1 cellular context compared by ENCODE assay signal in the genomic region with DNA sequence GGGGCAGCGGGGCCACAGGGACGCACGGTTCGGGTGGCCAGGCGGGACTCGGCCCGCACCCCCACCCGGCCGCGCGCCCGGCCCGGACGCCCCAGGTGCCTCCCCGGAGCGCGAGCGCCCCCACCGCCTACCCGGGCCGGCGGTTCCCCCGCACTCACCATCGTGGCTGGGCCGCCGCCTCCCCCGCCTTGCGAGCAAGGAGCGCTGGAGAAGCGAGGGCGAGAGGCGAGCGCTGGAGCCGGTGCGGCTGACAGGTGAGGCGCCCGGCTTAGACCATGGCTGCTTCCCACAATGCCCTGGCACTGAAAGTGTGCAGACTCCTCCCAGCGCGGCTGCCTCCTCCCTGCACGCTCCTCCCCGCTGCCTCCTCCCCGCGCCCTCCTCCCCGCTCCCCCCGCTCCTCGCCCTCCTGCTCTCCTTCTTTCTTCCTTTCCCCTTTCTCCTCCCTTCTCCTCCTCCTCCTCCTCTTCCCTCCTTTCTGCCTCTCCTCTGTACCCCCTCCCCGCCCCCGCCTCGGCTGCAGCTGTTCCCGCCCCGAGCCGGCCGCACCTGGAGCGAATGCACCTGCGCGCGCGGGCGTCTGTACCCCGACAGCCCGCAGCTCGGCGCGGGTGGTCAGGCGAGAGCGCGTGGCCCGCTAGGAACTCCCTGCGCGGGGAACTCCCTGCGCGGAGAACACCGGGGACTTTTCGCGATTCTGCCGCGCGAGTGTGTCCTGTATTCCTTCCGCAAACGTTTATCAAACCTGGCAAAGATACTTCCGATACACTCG.
TF ChIP-seq lines count a peak whose summit lies in the region.

A gene (minus strand): TSS at position 293 of the 772 bp plus-strand sequence. CDS start 132 bp downstream, at position 161.

TF ChIP-seq in K562, 482 proteins besides CTCF, POLR2A, EP300 and RAD21 (continued from another document and continues in another):
- TF ChIP-seq ESRRA (IDR thresholded peaks at IDR 0.05; ENCODE audit: borderline replicate concordance, low read depth) (no peak), ZNF24 (IDR thresholded peaks at IDR 0.05) (no peak), KLF10 (CRISPR knock-in tag; IDR thresholded peaks at IDR 0.05) (no peak), FOXK2 (conservative IDR thresholded peaks at IDR 0.05 in 1 of 2, IDR thresholded peaks at IDR 0.05 in 1 of 2; ENCODE audit: low read depth in 2 of 2) (no peak), RBFOX2 (IDR thresholded peaks at IDR 0.05; ENCODE audit: low read depth, low read length) (peak; percentile 44; the same call in 1 of the 2 replicates), ZNF384 (IDR thresholded peaks at IDR 0.05; ENCODE audit: low read depth, low read length) (no peak), ZNF431 (CRISPR knock-in tag; IDR thresholded peaks at IDR 0.05) (no peak), ARHGAP35 (IDR thresholded peaks at IDR 0.05; ENCODE audit: partially characterized antibody) (no peak), NCOA6 (IDR thresholded peaks at IDR 0.05) (no peak), JUN (IDR thresholded peaks at IDR 0.05; ENCODE audit: borderline replicate concordance, low read depth, low read length) (no peak), JUN (CRISPR knock-in tag; IDR thresholded peaks at IDR 0.05; ENCODE audit: borderline replicate concordance) (no peak), TBL1XR1 (IDR thresholded peaks at IDR 0.05; ENCODE audit: low read length in 2 of 2) (no peak), PTBP1 (IDR thresholded peaks at IDR 0.05; ENCODE audit: low read depth, low read length) (no peak), ZNF197 (CRISPR knock-in tag; IDR thresholded peaks at IDR 0.05; ENCODE audit: low read depth) (no peak), KDM1A (IDR thresholded peaks at IDR 0.05) (no peak), CBFA2T2 (conservative IDR thresholded peaks at IDR 0.05) (no peak), STAG1 (CRISPR knock-in tag; IDR thresholded peaks at IDR 0.05; ENCODE audit: borderline replicate concordance) (no peak), SREBF2 (CRISPR knock-in tag; IDR thresholded peaks at IDR 0.05) (no peak), RB1 (IDR thresholded peaks at IDR 0.05; ENCODE audit: low read depth) (0 out of 2 replicates have a peak, but pooled peaks have one; percentile 9), SMC3 (conservative IDR thresholded peaks at IDR 0.05; ENCODE audit: insufficient read depth, low read depth, low read length) (no peak), ZNF212 (CRISPR knock-in tag; IDR thresholded peaks at IDR 0.05) (no peak), MCM7 (IDR thresholded peaks at IDR 0.05) (no peak), LARP7 (IDR thresholded peaks at IDR 0.05) (no peak), STAT5A (IDR thresholded peaks at IDR 0.05; ENCODE audit: borderline replicate concordance, low read length) (no peak), TOE1 (IDR thresholded peaks at IDR 0.05; ENCODE audit: borderline replicate concordance) (no peak), TOE1 (CRISPR knock-in tag; IDR thresholded peaks at IDR 0.05; ENCODE audit: borderline replicate concordance, low read depth) (no peak), PTTG1 (tag; IDR thresholded peaks at IDR 0.05; ENCODE audit: low read depth) (no peak), ZNF583 (CRISPR knock-in tag; IDR thresholded peaks at IDR 0.05) (no peak), HNRNPLL (IDR thresholded peaks at IDR 0.05; ENCODE audit: low read depth, low read length, poor library complexity, severe bottlenecking) (no peak), ZSCAN32 (CRISPR knock-in tag; IDR thresholded peaks at IDR 0.05) (no peak)
- TF ChIP-seq, protein P1, sequence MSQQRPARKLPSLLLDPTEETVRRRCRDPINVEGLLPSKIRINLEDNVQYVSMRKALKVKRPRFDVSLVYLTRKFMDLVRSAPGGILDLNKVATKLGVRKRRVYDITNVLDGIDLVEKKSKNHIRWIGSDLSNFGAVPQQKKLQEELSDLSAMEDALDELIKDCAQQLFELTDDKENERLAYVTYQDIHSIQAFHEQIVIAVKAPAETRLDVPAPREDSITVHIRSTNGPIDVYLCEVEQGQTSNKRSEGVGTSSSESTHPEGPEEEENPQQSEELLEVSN (IDR thresholded peaks at IDR 0.05; ENCODE audit: borderline replicate concordance in 1 of 2, extremely low read depth in 1 of 2, insufficient read depth in 1 of 2, insufficient read length in 1 of 2, low read depth in 1 of 2, low read length in 1 of 2, poor library complexity in 1 of 2, severe bottlenecking in 1 of 2), result peak in 1 of 2 experiments; percentile 34
- TF ChIP-seq, protein P2, sequence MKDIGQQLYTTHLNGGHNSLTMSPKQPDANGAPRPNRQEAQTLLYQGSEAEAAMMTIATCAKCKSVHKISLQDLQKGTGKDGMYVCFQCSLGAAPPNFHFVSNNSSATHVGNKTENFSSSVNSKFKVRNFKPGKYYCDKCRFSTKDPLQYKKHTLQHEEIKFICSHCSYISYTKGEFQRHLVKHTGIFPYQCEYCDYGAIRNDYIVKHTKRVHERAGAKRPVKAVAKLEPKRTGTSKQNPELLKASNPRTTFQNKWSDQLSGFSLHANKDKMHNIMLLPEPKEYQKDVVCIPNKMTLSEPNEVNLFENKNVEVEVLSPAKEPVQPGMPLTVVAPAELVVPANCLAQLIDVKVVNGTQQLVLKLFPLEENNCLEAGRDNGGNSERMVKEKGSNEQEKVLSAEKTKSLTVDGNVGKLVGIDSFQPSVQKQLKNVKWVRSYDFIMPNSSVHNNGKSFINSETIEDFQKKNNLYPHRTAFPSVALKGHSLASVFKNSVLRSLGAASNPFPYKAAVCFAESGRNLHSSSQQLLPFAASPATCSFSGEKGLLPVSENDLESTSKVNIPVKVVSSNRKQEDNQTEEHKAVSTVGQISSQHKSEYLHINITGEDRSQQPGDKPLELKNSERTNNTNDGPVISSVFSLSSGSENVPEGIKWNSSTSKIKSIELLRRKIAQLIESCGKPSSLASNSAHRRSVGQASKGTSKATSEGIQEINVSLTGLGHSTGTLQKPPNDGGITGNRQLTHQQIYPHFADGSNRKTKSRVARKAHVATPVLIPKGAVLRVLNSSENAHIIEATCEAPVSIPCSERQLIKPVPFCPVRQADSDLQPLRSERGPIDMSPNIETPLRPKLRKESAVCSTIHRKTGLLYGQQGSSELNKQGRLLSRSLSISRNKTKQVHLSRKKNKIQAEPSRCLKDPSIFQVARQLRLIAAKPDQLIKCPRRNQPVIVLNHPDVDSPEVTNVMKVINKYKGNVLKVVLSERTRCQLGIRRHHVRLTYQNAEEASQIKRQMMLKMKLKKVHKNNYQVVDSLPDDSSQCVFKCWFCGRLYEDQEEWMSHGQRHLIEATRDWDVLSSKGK (CRISPR knock-in tag; IDR thresholded peaks at IDR 0.05), result no peak
- TF ChIP-seq, protein P3, sequence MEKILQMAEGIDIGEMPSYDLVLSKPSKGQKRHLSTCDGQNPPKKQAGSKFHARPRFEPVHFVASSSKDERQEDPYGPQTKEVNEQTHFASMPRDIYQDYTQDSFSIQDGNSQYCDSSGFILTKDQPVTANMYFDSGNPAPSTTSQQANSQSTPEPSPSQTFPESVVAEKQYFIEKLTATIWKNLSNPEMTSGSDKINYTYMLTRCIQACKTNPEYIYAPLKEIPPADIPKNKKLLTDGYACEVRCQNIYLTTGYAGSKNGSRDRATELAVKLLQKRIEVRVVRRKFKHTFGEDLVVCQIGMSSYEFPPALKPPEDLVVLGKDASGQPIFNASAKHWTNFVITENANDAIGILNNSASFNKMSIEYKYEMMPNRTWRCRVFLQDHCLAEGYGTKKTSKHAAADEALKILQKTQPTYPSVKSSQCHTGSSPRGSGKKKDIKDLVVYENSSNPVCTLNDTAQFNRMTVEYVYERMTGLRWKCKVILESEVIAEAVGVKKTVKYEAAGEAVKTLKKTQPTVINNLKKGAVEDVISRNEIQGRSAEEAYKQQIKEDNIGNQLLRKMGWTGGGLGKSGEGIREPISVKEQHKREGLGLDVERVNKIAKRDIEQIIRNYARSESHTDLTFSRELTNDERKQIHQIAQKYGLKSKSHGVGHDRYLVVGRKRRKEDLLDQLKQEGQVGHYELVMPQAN (IDR thresholded peaks at IDR 0.05; ENCODE audit: borderline replicate concordance), result no peak
- TF ChIP-seq, protein P4, sequence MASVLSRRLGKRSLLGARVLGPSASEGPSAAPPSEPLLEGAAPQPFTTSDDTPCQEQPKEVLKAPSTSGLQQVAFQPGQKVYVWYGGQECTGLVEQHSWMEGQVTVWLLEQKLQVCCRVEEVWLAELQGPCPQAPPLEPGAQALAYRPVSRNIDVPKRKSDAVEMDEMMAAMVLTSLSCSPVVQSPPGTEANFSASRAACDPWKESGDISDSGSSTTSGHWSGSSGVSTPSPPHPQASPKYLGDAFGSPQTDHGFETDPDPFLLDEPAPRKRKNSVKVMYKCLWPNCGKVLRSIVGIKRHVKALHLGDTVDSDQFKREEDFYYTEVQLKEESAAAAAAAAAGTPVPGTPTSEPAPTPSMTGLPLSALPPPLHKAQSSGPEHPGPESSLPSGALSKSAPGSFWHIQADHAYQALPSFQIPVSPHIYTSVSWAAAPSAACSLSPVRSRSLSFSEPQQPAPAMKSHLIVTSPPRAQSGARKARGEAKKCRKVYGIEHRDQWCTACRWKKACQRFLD (CRISPR knock-in tag; IDR thresholded peaks at IDR 0.05), result no peak
- TF ChIP-seq, protein P5, sequence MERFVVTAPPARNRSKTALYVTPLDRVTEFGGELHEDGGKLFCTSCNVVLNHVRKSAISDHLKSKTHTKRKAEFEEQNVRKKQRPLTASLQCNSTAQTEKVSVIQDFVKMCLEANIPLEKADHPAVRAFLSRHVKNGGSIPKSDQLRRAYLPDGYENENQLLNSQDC (CRISPR knock-in tag; IDR thresholded peaks at IDR 0.05), result no peak
- TF ChIP-seq, protein P6, sequence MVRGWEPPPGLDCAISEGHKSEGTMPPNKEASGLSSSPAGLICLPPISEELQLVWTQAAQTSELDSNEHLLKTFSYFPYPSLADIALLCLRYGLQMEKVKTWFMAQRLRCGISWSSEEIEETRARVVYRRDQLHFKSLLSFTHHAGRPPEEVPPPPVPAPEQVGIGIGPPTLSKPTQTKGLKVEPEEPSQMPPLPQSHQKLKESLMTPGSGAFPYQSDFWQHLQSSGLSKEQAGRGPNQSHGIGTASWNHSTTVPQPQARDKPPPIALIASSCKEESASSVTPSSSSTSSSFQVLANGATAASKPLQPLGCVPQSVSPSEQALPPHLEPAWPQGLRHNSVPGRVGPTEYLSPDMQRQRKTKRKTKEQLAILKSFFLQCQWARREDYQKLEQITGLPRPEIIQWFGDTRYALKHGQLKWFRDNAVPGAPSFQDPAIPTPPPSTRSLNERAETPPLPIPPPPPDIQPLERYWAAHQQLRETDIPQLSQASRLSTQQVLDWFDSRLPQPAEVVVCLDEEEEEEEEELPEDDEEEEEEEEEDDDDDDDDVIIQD (CRISPR knock-in tag; IDR thresholded peaks at IDR 0.05), result no peak
- TF ChIP-seq, protein P7, sequence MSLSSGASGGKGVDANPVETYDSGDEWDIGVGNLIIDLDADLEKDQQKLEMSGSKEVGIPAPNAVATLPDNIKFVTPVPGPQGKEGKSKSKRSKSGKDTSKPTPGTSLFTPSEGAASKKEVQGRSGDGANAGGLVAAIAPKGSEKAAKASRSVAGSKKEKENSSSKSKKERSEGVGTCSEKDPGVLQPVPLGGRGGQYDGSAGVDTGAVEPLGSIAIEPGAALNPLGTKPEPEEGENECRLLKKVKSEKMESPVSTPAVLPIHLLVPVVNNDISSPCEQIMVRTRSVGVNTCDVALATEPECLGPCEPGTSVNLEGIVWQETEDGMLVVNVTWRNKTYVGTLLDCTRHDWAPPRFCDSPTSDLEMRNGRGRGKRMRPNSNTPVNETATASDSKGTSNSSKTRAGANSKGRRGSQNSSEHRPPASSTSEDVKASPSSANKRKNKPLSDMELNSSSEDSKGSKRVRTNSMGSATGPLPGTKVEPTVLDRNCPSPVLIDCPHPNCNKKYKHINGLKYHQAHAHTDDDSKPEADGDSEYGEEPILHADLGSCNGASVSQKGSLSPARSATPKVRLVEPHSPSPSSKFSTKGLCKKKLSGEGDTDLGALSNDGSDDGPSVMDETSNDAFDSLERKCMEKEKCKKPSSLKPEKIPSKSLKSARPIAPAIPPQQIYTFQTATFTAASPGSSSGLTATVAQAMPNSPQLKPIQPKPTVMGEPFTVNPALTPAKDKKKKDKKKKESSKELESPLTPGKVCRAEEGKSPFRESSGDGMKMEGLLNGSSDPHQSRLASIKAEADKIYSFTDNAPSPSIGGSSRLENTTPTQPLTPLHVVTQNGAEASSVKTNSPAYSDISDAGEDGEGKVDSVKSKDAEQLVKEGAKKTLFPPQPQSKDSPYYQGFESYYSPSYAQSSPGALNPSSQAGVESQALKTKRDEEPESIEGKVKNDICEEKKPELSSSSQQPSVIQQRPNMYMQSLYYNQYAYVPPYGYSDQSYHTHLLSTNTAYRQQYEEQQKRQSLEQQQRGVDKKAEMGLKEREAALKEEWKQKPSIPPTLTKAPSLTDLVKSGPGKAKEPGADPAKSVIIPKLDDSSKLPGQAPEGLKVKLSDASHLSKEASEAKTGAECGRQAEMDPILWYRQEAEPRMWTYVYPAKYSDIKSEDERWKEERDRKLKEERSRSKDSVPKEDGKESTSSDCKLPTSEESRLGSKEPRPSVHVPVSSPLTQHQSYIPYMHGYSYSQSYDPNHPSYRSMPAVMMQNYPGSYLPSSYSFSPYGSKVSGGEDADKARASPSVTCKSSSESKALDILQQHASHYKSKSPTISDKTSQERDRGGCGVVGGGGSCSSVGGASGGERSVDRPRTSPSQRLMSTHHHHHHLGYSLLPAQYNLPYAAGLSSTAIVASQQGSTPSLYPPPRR (CRISPR knock-in tag; IDR thresholded peaks at IDR 0.05; ENCODE audit: borderline replicate concordance), result no peak
- TF ChIP-seq, protein P8, sequence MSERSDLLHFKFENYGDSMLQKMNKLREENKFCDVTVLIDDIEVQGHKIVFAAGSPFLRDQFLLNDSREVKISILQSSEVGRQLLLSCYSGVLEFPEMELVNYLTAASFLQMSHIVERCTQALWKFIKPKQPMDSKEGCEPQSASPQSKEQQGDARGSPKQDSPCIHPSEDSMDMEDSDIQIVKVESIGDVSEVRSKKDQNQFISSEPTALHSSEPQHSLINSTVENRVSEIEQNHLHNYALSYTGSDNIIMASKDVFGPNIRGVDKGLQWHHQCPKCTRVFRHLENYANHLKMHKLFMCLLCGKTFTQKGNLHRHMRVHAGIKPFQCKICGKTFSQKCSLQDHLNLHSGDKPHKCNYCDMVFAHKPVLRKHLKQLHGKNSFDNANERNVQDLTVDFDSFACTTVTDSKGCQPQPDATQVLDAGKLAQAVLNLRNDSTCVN (CRISPR knock-in tag; IDR thresholded peaks at IDR 0.05), result no peak
- TF ChIP-seq, protein P9, sequence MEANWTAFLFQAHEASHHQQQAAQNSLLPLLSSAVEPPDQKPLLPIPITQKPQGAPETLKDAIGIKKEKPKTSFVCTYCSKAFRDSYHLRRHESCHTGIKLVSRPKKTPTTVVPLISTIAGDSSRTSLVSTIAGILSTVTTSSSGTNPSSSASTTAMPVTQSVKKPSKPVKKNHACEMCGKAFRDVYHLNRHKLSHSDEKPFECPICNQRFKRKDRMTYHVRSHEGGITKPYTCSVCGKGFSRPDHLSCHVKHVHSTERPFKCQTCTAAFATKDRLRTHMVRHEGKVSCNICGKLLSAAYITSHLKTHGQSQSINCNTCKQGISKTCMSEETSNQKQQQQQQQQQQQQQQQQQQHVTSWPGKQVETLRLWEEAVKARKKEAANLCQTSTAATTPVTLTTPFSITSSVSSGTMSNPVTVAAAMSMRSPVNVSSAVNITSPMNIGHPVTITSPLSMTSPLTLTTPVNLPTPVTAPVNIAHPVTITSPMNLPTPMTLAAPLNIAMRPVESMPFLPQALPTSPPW (CRISPR knock-in tag; IDR thresholded peaks at IDR 0.05), result peak; percentile 68
- TF ChIP-seq, protein P10, sequence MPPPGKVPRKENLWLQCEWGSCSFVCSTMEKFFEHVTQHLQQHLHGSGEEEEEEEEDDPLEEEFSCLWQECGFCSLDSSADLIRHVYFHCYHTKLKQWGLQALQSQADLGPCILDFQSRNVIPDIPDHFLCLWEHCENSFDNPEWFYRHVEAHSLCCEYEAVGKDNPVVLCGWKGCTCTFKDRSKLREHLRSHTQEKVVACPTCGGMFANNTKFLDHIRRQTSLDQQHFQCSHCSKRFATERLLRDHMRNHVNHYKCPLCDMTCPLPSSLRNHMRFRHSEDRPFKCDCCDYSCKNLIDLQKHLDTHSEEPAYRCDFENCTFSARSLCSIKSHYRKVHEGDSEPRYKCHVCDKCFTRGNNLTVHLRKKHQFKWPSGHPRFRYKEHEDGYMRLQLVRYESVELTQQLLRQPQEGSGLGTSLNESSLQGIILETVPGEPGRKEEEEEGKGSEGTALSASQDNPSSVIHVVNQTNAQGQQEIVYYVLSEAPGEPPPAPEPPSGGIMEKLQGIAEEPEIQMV (tag; conservative IDR thresholded peaks at IDR 0.05; ENCODE audit: low read depth), result no peak
